Comparison of ENCODE assay signal across 23 cellular contexts in the genomic region with DNA sequence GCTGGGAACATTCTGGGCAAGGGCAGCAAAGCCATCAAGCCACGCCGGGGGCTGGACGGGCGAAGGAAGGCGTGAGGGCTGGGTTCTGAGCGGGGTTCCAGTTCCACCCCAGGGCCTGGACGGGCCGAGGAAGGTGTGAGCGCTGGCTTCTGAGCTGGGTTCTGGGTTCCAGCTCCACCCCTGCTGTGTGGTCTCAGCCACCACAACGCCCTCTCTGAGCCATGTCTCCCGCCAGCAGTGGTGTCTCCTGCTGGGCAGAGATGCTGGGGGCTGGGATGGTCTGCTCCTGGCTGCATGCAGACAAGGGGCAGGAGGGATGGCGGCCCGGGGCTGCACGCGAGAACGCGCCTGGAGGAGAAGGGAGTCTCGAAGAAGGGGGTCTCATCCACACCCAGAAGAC. TPM values are rescaled to one million over a fixed set of nuclear protein-coding genes. Genes with fewer than 3 reads are reported as not detected.
A peak's percentile ranks its signal among the peaks of the same experiment; 100 is the strongest.
DNase-seq lines count a peak whose midpoint lies in the region; ATAC-seq, FAIRE-seq and TF ChIP-seq lines count a peak whose summit lies in the region.
"Had no signal": no experiment of that assay in that cellular context is flagged by ENCODE, and none has a peak within 500 bp of the region (broad histone marks: within the 10 kb centered on the region; RNA-seq: fewer than 3 reads in every experiment).

No MANE protein-coding gene starts in this region.

- H4K20me1 ChIP-seq in BLaER1: peaks cover 3% of the 10 kb centered on the region

- H3K27me3 Mint-ChIP-seq in T-helper 17 cell (no peaks in the 10 kb centered on the region), naive B cell (peaks cover 0 to 33% (median 5%) of the 10 kb centered on the region in 3 donors), Caco-2 (ENCODE audit: insufficient read depth, unreplicated experiment) (no peaks in the 10 kb centered on the region)

- H3K27ac ChIP-seq in A549 (no peak overlapping the region), BLaER1 (peak overlapping the region; percentile 84)
- H3K27ac ChIP-seq: SK-N-MC had no signal

- intact Hi-C loops in Caco-2 (cut with micrococcal nuclease; ENCODE audit: unreplicated experiment): loop anchor here (1.0 kb wide), 1 partner anchor 70 kb away; no protein-coding TSS in a partner anchor

- TF ChIP-seq EP300 in A549 (IDR thresholded peaks at IDR 0.05): no peak

- no peak overlapping the region for H3K4me3 ChIP-seq in A549
- no peak overlapping the region for H3K4me3 ChIP-seq in BLaER1
- H3K4me3 ChIP-seq in Caco-2 (ENCODE audit: low read depth, low read length): no peak overlapping the region
- H3K4me3 ChIP-seq: SK-N-MC had no signal

- peaks cover 13% of the 10 kb centered on the region for H3K4me1 ChIP-seq in A549
- peaks cover 50% of the 10 kb centered on the region for H3K4me1 ChIP-seq in BLaER1
- peaks cover 27% of the 10 kb centered on the region for H3K4me1 ChIP-seq in Caco-2

- BruUV-seq in Caco-2 (replicated peaks; lab: Mats Ljungman, UMichigan): no TSS peak

- H3K4me3 Mint-ChIP-seq in T-helper 17 cell: no peak overlapping the region
- H3K4me3 Mint-ChIP-seq in naive B cell: peak overlapping the region in 5 of 8 donors; percentile 4 to 78 (median 46)
- H3K4me3 Mint-ChIP-seq in Caco-2 (ENCODE audit: unreplicated experiment): no peak overlapping the region
- H3K4me3 Mint-ChIP-seq: HFFc6 had no signal

- H3K9ac ChIP-seq in BLaER1: peak overlapping the region; percentile 80; the same call in 1 of the 2 replicates

- 90% methylated on average over 16 of the region's 18 CpGs for WGBS in A549 (ENCODE audit: missing lambda C conversion rate)

- H3K36me3 ChIP-seq in BLaER1 (peaks cover 7% of the 10 kb centered on the region; the same call in 1 of the 2 replicates), Caco-2 (ENCODE audit: control insufficient read depth, insufficient read depth, low read length) (no peaks in the 10 kb centered on the region)

- no peak for TF ChIP-seq RAD21 in A549 (conservative IDR thresholded peaks at IDR 0.05 in 1 of 2, IDR thresholded peaks at IDR 0.05 in 1 of 2)

- TF ChIP-seq POLR2A in A549 (IDR thresholded peaks at IDR 0.05; ENCODE audit: low read length): no peak

- H3K27me3 ChIP-seq in BLaER1: no peaks in the 10 kb centered on the region
- no peaks in the 10 kb centered on the region for H3K27me3 ChIP-seq in Caco-2 (replicated peaks; ENCODE audit: control insufficient read depth, insufficient read depth, low read length)

- CTCF ChIA-PET in A549 (lab: Yijun Ruan, JAX): no interaction called here
- CTCF ChIA-PET in Caco-2 (lab: Charles Lee): no interaction called here

- no peak for TF ChIP-seq CTCF in A549 (IDR thresholded peaks at IDR 0.05)
- TF ChIP-seq CTCF in Caco-2 (IDR thresholded peaks at IDR 0.05; ENCODE audit: insufficient read depth in 1 of 2, low read depth in 1 of 2, low read length in 1 of 2, severe bottlenecking in 1 of 2, unreplicated experiment in 1 of 2): no peak

- H3K9me3 ChIP-seq in A549: no peaks in the 10 kb centered on the region
- H3K9me3 ChIP-seq in BLaER1: no peaks in the 10 kb centered on the region
- H3K9me3 ChIP-seq in T-helper 17 cell (ENCODE audit: control insufficient read depth, low read length, poor library complexity, severe bottlenecking): no peaks in the 10 kb centered on the region
- no peaks in the 10 kb centered on the region for H3K9me3 ChIP-seq in Caco-2

- DNase-seq in A549 (ENCODE audit: low read depth in 1 of 2, low spot score in 1 of 2): no peak
- DNase-seq in T-helper 17 cell: no peak
- DNase-seq in naive B cell: no peak
- no peak for DNase-seq in Caco-2
- no peak for DNase-seq in AML-193 (lab: John Stamatoyannopoulos, UW)
- DNase-seq: C1 segment of cervical spinal cord, DMS 273 treated with DMSO at 0.1 percent for 48 hours, GF-D8, HFFc6, MM.1S, NCI-H1092 treated with DMSO at 0.1 percent for 48 hours, NCI-H1694, NCI-H2107, NCI-H2227 treated with DMSO at 0.1 percent for 48 hours, NCI-H524 had no signal

- ATAC-seq in A549 (no peak), T-helper 17 cell (no peak), naive B cell (ENCODE audit: low read depth in 2 of 2) (no peak), GM19452 (IDR thresholded peaks at IDR 0.05; ENCODE audit: unreplicated experiment) (no peak), GM18907 (IDR thresholded peaks at IDR 0.05; ENCODE audit: unreplicated experiment) (no peak)
- ATAC-seq: Panc1, Right ventricle myocardium inferior had no signal

- no peaks in the 10 kb centered on the region for H3K36me3 Mint-ChIP-seq in T-helper 17 cell (ENCODE audit: low read depth)
- H3K36me3 Mint-ChIP-seq in naive B cell: no peaks in the 10 kb centered on the region
- peaks cover 46% of the 10 kb centered on the region for H3K36me3 Mint-ChIP-seq in Caco-2 (ENCODE audit: insufficient read depth, unreplicated experiment)

- POLR2A ChIA-PET in A549 (lab: Yijun Ruan, JAX) (no interaction called here), Caco-2 (lab: Charles Lee) (no interaction called here)

- FAIRE-seq in A549 (lab: Jason Lieb, UNC): no peak

- H3K27ac Mint-ChIP-seq in T-helper 17 cell (peak overlapping the region; percentile 71), naive B cell (peak overlapping the region in 3 of 6 donors; percentile 26 to 72 (median 32)), Caco-2 (ENCODE audit: unreplicated experiment) (no peak overlapping the region)
- H3K27ac Mint-ChIP-seq: HFFc6 had no signal

- H3K9me3 Mint-ChIP-seq in naive B cell: no peaks in the 10 kb centered on the region
- no peaks in the 10 kb centered on the region for H3K9me3 Mint-ChIP-seq in Caco-2 (ENCODE audit: unreplicated experiment)
- H3K9me3 Mint-ChIP-seq: HFFc6 had no signal

- H3K4me2 ChIP-seq in A549 (no peak overlapping the region), BLaER1 (peak overlapping the region; percentile 100)

- H3K4me1 Mint-ChIP-seq in T-helper 17 cell (peaks cover 8% of the 10 kb centered on the region), naive B cell (peaks cover 14 to 20% (median 17%) of the 10 kb centered on the region in 3 donors), Caco-2 (ENCODE audit: low read depth, unreplicated experiment) (peaks cover 14% of the 10 kb centered on the region)

TF ChIP-seq in A549, 52 proteins besides CTCF, POLR2A, EP300 and RAD21:
- TF ChIP-seq ZSCAN20 (CRISPR knock-in tag; IDR thresholded peaks at IDR 0.05): no peak
- peak; percentile 71 for TF ChIP-seq ZFP36 (IDR thresholded peaks at IDR 0.05; ENCODE audit: borderline replicate concordance, partially characterized antibody)
- TF ChIP-seq GATA3 (IDR thresholded peaks at IDR 0.05; ENCODE audit: borderline replicate concordance): no peak
- TF ChIP-seq MAFK (IDR thresholded peaks at IDR 0.05; ENCODE audit: partially characterized antibody): no peak
- no peak for TF ChIP-seq KDM5A (IDR thresholded peaks at IDR 0.05)
- no peak for TF ChIP-seq RFX5 (IDR thresholded peaks at IDR 0.05)
- no peak for TF ChIP-seq SREBF2 (IDR thresholded peaks at IDR 0.05)
- no peak for TF ChIP-seq RARB (CRISPR knock-in tag; IDR thresholded peaks at IDR 0.05)

RNA-seq across cellular contexts. Expression of gene CPNE7, which starts 3.9 kb away (rescaled TPM):
- polyA plus RNA-seq in A549 (2011; rRNA removed) (22.8 and 25.8 TPM in 2 replicates), A549 (2017; fragmentation: RNase III; extraction: RNeasy Plus Mini Kit Qiagen cat#74134 plus additional on column Dnase treatment) (42.8 to 55.2 TPM (median 45.2 TPM) in 3 replicates), naive B cell (ENCODE audit: low read depth in 6 of 6) (not detected)
- 83.9 and 89.9 TPM in 2 replicates for polyA plus RNA-seq in A549 (2012; cell fraction: cytosol; rRNA removed)
- 1,068 and 1,537 TPM in 2 replicates for polyA plus RNA-seq in A549 (2012; cell fraction: nucleus; rRNA removed)
- 10.0 and 10.4 TPM in 2 replicates for polyA minus RNA-seq in A549 (2011; rRNA and poly(A)+ RNA removed)
- total RNA-seq in T-helper 17 cell (1 to 10 TPM; 4.7 to 8.2 TPM), Caco-2 (2022) (40.4 and 50.0 TPM in 2 replicates)
- total RNA-seq: Right ventricle myocardium inferior had no signal

RNA-seq across cellular contexts. Expression of gene RPL13, which starts 11.2 kb away (rescaled TPM):
- polyA plus RNA-seq in A549 (2011; rRNA removed): 2,291 and 2,911 TPM in 2 replicates
- polyA plus RNA-seq in A549 (2012; cell fraction: cytosol; rRNA removed): 5,546 and 6,996 TPM in 2 replicates
- polyA plus RNA-seq in A549 (2012; cell fraction: nucleus; rRNA removed): 3,523 and 4,870 TPM in 2 replicates
- 2,979 to 3,246 TPM (median 3,044 TPM) in 3 replicates for polyA plus RNA-seq in A549 (2017; fragmentation: RNase III; extraction: RNeasy Plus Mini Kit Qiagen cat#74134 plus additional on column Dnase treatment)
- 1,187 and 1,226 TPM in 2 replicates for polyA minus RNA-seq in A549 (2011; rRNA and poly(A)+ RNA removed)
- 1,000 to 10,000 TPM; 4,192 to 4,476 TPM for total RNA-seq in T-helper 17 cell
- 1,000 to 10,000 TPM; 3,620 to 5,980 (median 5,028) TPM for polyA plus RNA-seq in naive B cell (ENCODE audit: low read depth in 6 of 6)
- 2,846 and 2,897 TPM in 2 replicates for total RNA-seq in Caco-2 (2022)

RNA-seq across cellular contexts. Expression of gene DPEP1, which starts 41.8 kb away (rescaled TPM):
- 1.5 and 2.6 TPM in 2 replicates for polyA plus RNA-seq in A549 (2011; rRNA removed)
- polyA plus RNA-seq in A549 (2012; cell fraction: cytosol; rRNA removed): 1.8 and 2.2 TPM in 2 replicates
- 4.1 and 4.5 TPM in 2 replicates for polyA plus RNA-seq in A549 (2012; cell fraction: nucleus; rRNA removed)
- polyA plus RNA-seq in A549 (2017; fragmentation: RNase III; extraction: RNeasy Plus Mini Kit Qiagen cat#74134 plus additional on column Dnase treatment): 0.97 to 1.3 TPM (median 1.1 TPM) in 3 replicates
- polyA minus RNA-seq in A549 (2011; rRNA and poly(A)+ RNA removed): 2.8 and 4.6 TPM in 2 replicates
- not detected for total RNA-seq in T-helper 17 cell
- not detected for polyA plus RNA-seq in naive B cell (ENCODE audit: low read depth in 6 of 6)
- 7.8 and 8.1 TPM in 2 replicates for total RNA-seq in Caco-2 (2022)
- total RNA-seq: Daoy, H4, HFFc6, Right ventricle myocardium inferior had no signal

Comparison
In these comparisons a context has a peak if more than half of its experiments do, and no peak if none do; other contexts are left out.
1. H3K4me3 Mint-ChIP-seq: peak in naive B cell (5 of 8); none in T-helper 17 cell (single experiment) and Caco-2 (single experiment).